ENCODE assay signal across 28 cellular contexts in genomic region chr5:60516688-60517087, GRCh38.
"Had no signal": no experiment of that assay in that cellular context is flagged by ENCODE, and none has a peak within 500 bp of the region (broad histone marks: within the 10 kb centered on the region; RNA-seq: fewer than 3 reads in every experiment).

No MANE protein-coding gene starts in this region.

- H3K9me3 Mint-ChIP-seq: activated naive CD4-positive, alpha-beta T cell treated with anti-CD3 and anti-CD28 coated beads, Interleukin-2, amount 50 U/mL, for 72 hours; activated naive CD8-positive, alpha-beta T cell treated with anti-CD3 and anti-CD28 coated beads, Interleukin-2, amount 50 U/mL, for 24 hours; activated T-cell treated with anti-CD3 and anti-CD28 coated beads, Interleukin-2, amount 50 U/mL, for 24 hours; activated T-helper 1 cell treated with anti-CD3 and anti-CD28 coated beads, Interleukin-12 subunit alpha, Interleukin-12 subunit beta, Interleukin-2, Interleukin-4 antibody, amounts not matched to agents 30 ng/mL and 10 ng/mL and 1 ng/mL, durations not matched to agents 14 hours and 24 hours and 36 hours; T-helper 1 cell treated with Interleukin-12 subunit alpha and Interleukin-12 subunit beta and Interleukin-4 antibody, amounts not matched to agents 30 μg/mL and 1 μg/mL, for 36 hours had no signal

- H3K4me2 ChIP-seq: KMS-11 had no signal

- H3K27me3 Mint-ChIP-seq: activated naive CD8-positive, alpha-beta T cell treated with anti-CD3 and anti-CD28 coated beads, Interleukin-2, amount 50 U/mL, for 24 hours had no signal

- H3K27me3 ChIP-seq: ascending aorta, body of pancreas, MG63, Peyer's patch had no signal

- H3K9me3 ChIP-seq: ascending aorta, body of pancreas, MG63, Peyer's patch had no signal

- H3K4me3 ChIP-seq: ascending aorta, body of pancreas, MG63, Peyer's patch had no signal

- H3K36me3 ChIP-seq: ascending aorta, MG63, Peyer's patch had no signal

- H3K4me3 Mint-ChIP-seq: activated CD8-positive, alpha-beta T cell treated with anti-CD3 and anti-CD28 coated beads, Interleukin-2, amount 10 ng/mL, durations not matched to agents 7 days and 5 days; activated naive CD8-positive, alpha-beta T cell treated with anti-CD3 and anti-CD28 coated beads, Interleukin-2, amount 50 U/mL, for 24 hours; activated T-cell treated with anti-CD3 and anti-CD28 coated beads, Interleukin-2, amount 50 U/mL, for 24 hours; activated T-helper 1 cell treated with anti-CD3 and anti-CD28 coated beads, Interleukin-12 subunit alpha, Interleukin-12 subunit beta, Interleukin-2, Interleukin-4 antibody, amounts not matched to agents 30 ng/mL and 10 ng/mL and 1 ng/mL, durations not matched to agents 14 hours and 24 hours and 36 hours; T-helper 1 cell treated with Interleukin-12 subunit alpha and Interleukin-12 subunit beta and Interleukin-4 antibody, amounts not matched to agents 30 μg/mL and 1 μg/mL, for 36 hours had no signal

- DNase-seq: activated CD4-positive, alpha-beta T cell treated with anti-CD3 and anti-CD28 coated beads for 48 hours; activated CD4-positive, alpha-beta T cell treated with anti-CD3 and anti-CD28 coated beads, Interleukin-2, amount 50 U/mL, for 4 hours; activated CD4-positive, CD25-positive, alpha-beta regulatory T cell treated with anti-CD3 and anti-CD28 coated beads, Interleukin-2, amount 50 U/mL, for 72 hours; activated CD8-positive, alpha-beta T cell treated with anti-CD3 and anti-CD28 coated beads, Interleukin-2, amount 10 ng/mL, durations not matched to agents 7 days and 5 days; activated effector memory CD4-positive, alpha-beta T cell treated with Interleukin-2 at 50 U/mL for 16 hours; activated naive CD4-positive, alpha-beta T cell treated with Interleukin-2 at 50 U/mL for 16 hours; activated naive CD8-positive, alpha-beta T cell treated with anti-CD3 and anti-CD28 coated beads, Interleukin-2, amount 50 U/mL, for 24 hours; activated T-cell treated with anti-CD3 and anti-CD28 coated beads, Interleukin-2, amount 50 U/mL, for 24 hours; amniotic stem cell; body of pancreas; central memory CD4-positive, alpha-beta T cell; MG63; MV-4-11; NCI-H1092 treated with DMSO at 0.1 percent for 48 hours; NCI-H1436; NCI-H1694 treated with DMSO at 0.1 percent for 48 hours; NCI-H2029 treated with DMSO at 0.1 percent for 48 hours; NCI-H345; NCI-H510A; NCI-H526 treated with DMSO at 0.1 percent for 48 hours; Peyer's patch; SHP77 treated with DMSO at 0.1 percent for 48 hours had no signal

- H3K9ac ChIP-seq: KMS-11 had no signal

- H3K36me3 Mint-ChIP-seq: activated naive CD4-positive, alpha-beta T cell treated with anti-CD3 and anti-CD28 coated beads, Interleukin-2, amount 50 U/mL, for 72 hours had no signal

- H3K27ac ChIP-seq: ascending aorta, body of pancreas, KMS-11, RWPE1 had no signal

- H3K27ac Mint-ChIP-seq: activated CD8-positive, alpha-beta T cell treated with anti-CD3 and anti-CD28 coated beads, Interleukin-2, amount 10 ng/mL, durations not matched to agents 7 days and 5 days; activated naive CD4-positive, alpha-beta T cell treated with anti-CD3 and anti-CD28 coated beads, Interleukin-2, amount 50 U/mL, for 72 hours; activated naive CD8-positive, alpha-beta T cell treated with anti-CD3 and anti-CD28 coated beads, Interleukin-2, amount 50 U/mL, for 24 hours; activated T-cell treated with anti-CD3 and anti-CD28 coated beads, Interleukin-2, amount 50 U/mL, for 24 hours; activated T-helper 1 cell treated with anti-CD3 and anti-CD28 coated beads, Interleukin-12 subunit alpha, Interleukin-12 subunit beta, Interleukin-2, Interleukin-4 antibody, amounts not matched to agents 30 ng/mL and 10 ng/mL and 1 ng/mL, durations not matched to agents 14 hours and 24 hours and 36 hours; T-helper 1 cell treated with Interleukin-12 subunit alpha and Interleukin-12 subunit beta and Interleukin-4 antibody, amounts not matched to agents 30 μg/mL and 1 μg/mL, for 36 hours had no signal

- ATAC-seq: activated CD8-positive, alpha-beta T cell treated with anti-CD3 and anti-CD28 coated beads, Interleukin-2, amount 10 ng/mL, durations not matched to agents 7 days and 5 days; activated naive CD4-positive, alpha-beta T cell treated with anti-CD3 and anti-CD28 coated beads, Interleukin-2, amount 50 U/mL, for 72 hours; activated naive CD8-positive, alpha-beta T cell treated with anti-CD3 and anti-CD28 coated beads, Interleukin-2, amount 50 U/mL, for 24 hours; body of pancreas had no signal
